In genomic region chr2:206031162-206031784, GRCh38 we compare ENCODE assay signal across 12 cellular contexts. TPM values are rescaled to one million over a fixed set of nuclear protein-coding genes. Genes with fewer than 3 reads are reported as not detected.
DNase-seq lines count a peak whose midpoint lies in the region; ATAC-seq and TF ChIP-seq lines count a peak whose summit lies in the region.
"Had no signal": no experiment of that assay in that cellular context is flagged by ENCODE, and none has a peak within 500 bp of the region (broad histone marks: within the 10 kb centered on the region; RNA-seq: fewer than 3 reads in every experiment).

No MANE protein-coding gene starts in this region.

- H3K27ac Mint-ChIP-seq in dendritic cell treated with granulocyte-macrophage colony-stimulating factor and Interleukin-4, amounts not matched to agents 40 ng/mL and 50 ng/mL, for 4 days, result peak overlapping the region; percentile 73
- peak overlapping the region in 3 of 6 donors; percentile 7 to 12 (median 9) for H3K27ac Mint-ChIP-seq in immature natural killer cell

- no peak overlapping the region for H3K4me3 Mint-ChIP-seq in dendritic cell treated with granulocyte-macrophage colony-stimulating factor and Interleukin-4, amounts not matched to agents 40 ng/mL and 50 ng/mL, for 4 days
- H3K4me3 Mint-ChIP-seq in immature natural killer cell, result no peak overlapping the region

- intact Hi-C loops in dendritic cell treated with granulocyte-macrophage colony-stimulating factor and Interleukin-4, amounts not matched to agents 40 ng/mL and 50 ng/mL, for 4 days (cut with micrococcal nuclease), result no loop called here

- peaks cover 76% of the 10 kb centered on the region for H3K36me3 Mint-ChIP-seq in dendritic cell treated with granulocyte-macrophage colony-stimulating factor and Interleukin-4, amounts not matched to agents 40 ng/mL and 50 ng/mL, for 4 days (ENCODE audit: low read depth)
- peaks cover 29 to 39% (median 33%) of the 10 kb centered on the region in 3 donors for H3K36me3 Mint-ChIP-seq in immature natural killer cell

- DNase-seq in GM10266 (ENCODE audit: extremely low spot score), result peak; percentile 11
- DNase-seq in GM20000 (ENCODE audit: low spot score), result peak; percentile 13
- DNase-seq in DMS153 treated with DMSO at 0.1 percent for 48 hours (lab: John Stamatoyannopoulos, UW; ENCODE audit: unreplicated experiment), result no peak
- no peak for DNase-seq in immature natural killer cell
- no peak for DNase-seq in inferior parietal cortex (ENCODE audit: extremely low spot score)
- DNase-seq in omental fat pad (ENCODE audit: low spot score), result no peak
- DNase-seq: colonic mucosa, DMS79 treated with DMSO at 0.1 percent for 48 hours, left colon, NCI-H345 had no signal

- TF ChIP-seq CTCF in GM10266 (IDR thresholded peaks at IDR 0.05; ENCODE audit: control insufficient read depth, insufficient read depth, low read depth, missing control alignments) (no peak), GM20000 (IDR thresholded peaks at IDR 0.05; ENCODE audit: extremely low read depth, missing control alignments) (no peak), omental fat pad (IDR thresholded peaks at IDR 0.05) (no peak)

- no peaks in the 10 kb centered on the region for H3K27me3 Mint-ChIP-seq in dendritic cell treated with granulocyte-macrophage colony-stimulating factor and Interleukin-4, amounts not matched to agents 40 ng/mL and 50 ng/mL, for 4 days
- no peaks in the 10 kb centered on the region for H3K27me3 Mint-ChIP-seq in immature natural killer cell (ENCODE audit: low read depth in 3 of 3)

- peaks cover 25% of the 10 kb centered on the region for H3K9me3 Mint-ChIP-seq in dendritic cell treated with granulocyte-macrophage colony-stimulating factor and Interleukin-4, amounts not matched to agents 40 ng/mL and 50 ng/mL, for 4 days
- peaks cover 0 to 3% (median 0%) of the 10 kb centered on the region in 6 donors for H3K9me3 Mint-ChIP-seq in immature natural killer cell

- peaks cover 44% of the 10 kb centered on the region for H3K4me1 Mint-ChIP-seq in dendritic cell treated with granulocyte-macrophage colony-stimulating factor and Interleukin-4, amounts not matched to agents 40 ng/mL and 50 ng/mL, for 4 days (ENCODE audit: low read depth)
- H3K4me1 Mint-ChIP-seq in immature natural killer cell, result peaks cover 35 to 64% of the 10 kb centered on the region in 2 donors

- ATAC-seq in HG03520 (IDR thresholded peaks at IDR 0.05; ENCODE audit: unreplicated experiment) (peak; percentile 48), omental fat pad (ENCODE audit: low FRiP score) (no peak)
- ATAC-seq: left colon had no signal

RNA-seq across cellular contexts. Expression of gene INO80D, which starts 54.7 kb away (rescaled TPM):
- 10 to 100 TPM in 1 of 3 donors, 1 to 10 TPM in 2; 6.7 to 13.4 (median 7.7) TPM for polyA plus RNA-seq in immature natural killer cell
- 10 to 100 TPM; 15.3 to 22.0 (median 18.5) TPM for total RNA-seq in omental fat pad

Comparison
In these comparisons a context has a peak if more than half of its experiments do, and no peak if none do; other contexts are left out.
1. DNase-seq: peak in GM10266 (single experiment) and GM20000 (single experiment); none in DMS153 treated with DMSO at 0.1 percent for 48 hours (single experiment), immature natural killer cell (0 of 3), inferior parietal cortex (single experiment) and omental fat pad (single experiment).